ENCODE assay signal across 1 cellular context in the genomic region with DNA sequence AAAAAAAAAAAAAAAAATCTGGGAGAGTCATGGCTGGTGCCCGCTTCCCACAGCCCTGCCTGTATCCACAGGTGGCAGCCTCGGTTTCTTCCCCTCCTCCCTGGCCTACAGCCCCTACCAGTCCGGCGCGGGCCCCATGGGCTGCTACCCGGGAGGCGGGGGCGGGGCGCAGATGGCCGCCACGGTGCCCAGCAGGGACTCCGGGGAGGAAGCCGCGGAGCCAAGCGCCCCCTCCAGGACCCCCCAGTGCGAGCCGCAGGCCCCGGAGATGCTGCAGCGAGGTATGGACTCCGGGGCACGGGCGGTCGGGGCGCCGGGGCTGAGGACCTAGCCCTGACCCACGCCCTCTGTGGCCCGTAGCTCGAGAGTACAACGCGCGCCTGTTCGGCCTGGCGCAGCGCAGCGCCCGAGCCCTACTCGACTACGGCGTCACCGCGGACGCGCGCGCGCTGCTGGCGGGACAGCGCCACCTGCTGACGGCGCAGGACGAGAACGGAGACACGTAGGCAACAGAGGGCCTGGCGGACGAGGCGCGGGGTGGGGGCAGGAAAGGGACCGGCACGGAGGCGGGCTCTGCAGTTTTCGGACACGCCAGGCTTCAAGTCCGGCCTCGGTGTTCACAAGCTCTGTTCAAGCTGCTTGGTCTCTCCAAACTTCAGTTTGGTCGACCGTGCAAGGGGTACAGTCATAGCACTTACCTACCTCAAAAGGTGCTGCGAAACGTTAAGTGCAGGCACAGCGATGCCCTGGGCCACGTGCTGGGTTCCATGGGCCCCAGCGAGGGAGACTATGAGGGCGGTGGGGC.
TF ChIP-seq lines count a peak whose summit lies in the region.

No MANE protein-coding gene starts in this region.

TF ChIP-seq in HepG2, 621 proteins besides CTCF, POLR2A, EP300 and RAD21 (continued from another document and continues in another):
- TF ChIP-seq, protein P1, sequence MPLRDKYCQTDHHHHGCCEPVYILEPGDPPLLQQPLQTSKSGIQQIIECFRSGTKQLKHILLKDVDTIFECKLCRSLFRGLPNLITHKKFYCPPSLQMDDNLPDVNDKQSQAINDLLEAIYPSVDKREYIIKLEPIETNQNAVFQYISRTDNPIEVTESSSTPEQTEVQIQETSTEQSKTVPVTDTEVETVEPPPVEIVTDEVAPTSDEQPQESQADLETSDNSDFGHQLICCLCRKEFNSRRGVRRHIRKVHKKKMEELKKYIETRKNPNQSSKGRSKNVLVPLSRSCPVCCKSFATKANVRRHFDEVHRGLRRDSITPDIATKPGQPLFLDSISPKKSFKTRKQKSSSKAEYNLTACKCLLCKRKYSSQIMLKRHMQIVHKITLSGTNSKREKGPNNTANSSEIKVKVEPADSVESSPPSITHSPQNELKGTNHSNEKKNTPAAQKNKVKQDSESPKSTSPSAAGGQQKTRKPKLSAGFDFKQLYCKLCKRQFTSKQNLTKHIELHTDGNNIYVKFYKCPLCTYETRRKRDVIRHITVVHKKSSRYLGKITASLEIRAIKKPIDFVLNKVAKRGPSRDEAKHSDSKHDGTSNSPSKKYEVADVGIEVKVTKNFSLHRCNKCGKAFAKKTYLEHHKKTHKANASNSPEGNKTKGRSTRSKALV (CRISPR knock-in tag; IDR thresholded peaks at IDR 0.05), result peak; percentile 98; the same call in 1 of the 2 replicates
- TF ChIP-seq MAFF (IDR thresholded peaks at IDR 0.05; ENCODE audit: low read depth, low read length) (no peak; the same call in 1 of the 2 replicates), CCAR2 (optimal IDR thresholded peaks at IDR 0.05; ENCODE audit: low read depth, low read length) (no peak), MEF2D (CRISPR knock-in tag; IDR thresholded peaks at IDR 0.05) (0 out of 2 replicates have a peak, but pooled peaks have one; percentile 16), SOX13 (IDR thresholded peaks at IDR 0.05) (no peak), SOX13 (CRISPR knock-in tag; conservative IDR thresholded peaks at IDR 0.05 in 1 of 2, IDR thresholded peaks at IDR 0.05 in 1 of 2) (peak in 1 of 2 experiments; percentile 47; a peak in 1 of 4 replicates), XRCC5 (optimal IDR thresholded peaks at IDR 0.05; ENCODE audit: low read length) (peak; percentile 98), DNMT1 (CRISPR knock-in tag; IDR thresholded peaks at IDR 0.05) (peak; percentile 93), YEATS4 (CRISPR knock-in tag; IDR thresholded peaks at IDR 0.05; ENCODE audit: borderline replicate concordance) (peak; percentile 87; the same call in 1 of the 2 replicates), ATM (IDR thresholded peaks at IDR 0.05; ENCODE audit: borderline replicate concordance) (no peak), KLF9 (CRISPR knock-in tag; IDR thresholded peaks at IDR 0.05; ENCODE audit: low read depth) (0 out of 2 replicates have a peak, but pooled peaks have one; percentile 29), NONO (IDR thresholded peaks at IDR 0.05) (no peak), NONO (CRISPR knock-in tag; conservative IDR thresholded peaks at IDR 0.05) (peak; percentile 99), ZNF367 (CRISPR knock-in tag; IDR thresholded peaks at IDR 0.05; ENCODE audit: borderline replicate concordance) (no peak), ZNF776 (CRISPR knock-in tag; IDR thresholded peaks at IDR 0.05) (peak; percentile 99), ZFP37 (CRISPR knock-in tag; IDR thresholded peaks at IDR 0.05; ENCODE audit: borderline replicate concordance) (no peak), MEIS1 (CRISPR knock-in tag; IDR thresholded peaks at IDR 0.05; ENCODE audit: borderline replicate concordance) (peak; percentile 49; the same call in 1 of the 2 replicates), PHB2 (IDR thresholded peaks at IDR 0.05; ENCODE audit: partially characterized antibody) (no peak), TGIF2 (CRISPR knock-in tag; IDR thresholded peaks at IDR 0.05) (0 out of 2 replicates have a peak, but pooled peaks have one; percentile 48), ZNF720 (CRISPR knock-in tag; IDR thresholded peaks at IDR 0.05) (no peak)
- TF ChIP-seq, protein P2, sequence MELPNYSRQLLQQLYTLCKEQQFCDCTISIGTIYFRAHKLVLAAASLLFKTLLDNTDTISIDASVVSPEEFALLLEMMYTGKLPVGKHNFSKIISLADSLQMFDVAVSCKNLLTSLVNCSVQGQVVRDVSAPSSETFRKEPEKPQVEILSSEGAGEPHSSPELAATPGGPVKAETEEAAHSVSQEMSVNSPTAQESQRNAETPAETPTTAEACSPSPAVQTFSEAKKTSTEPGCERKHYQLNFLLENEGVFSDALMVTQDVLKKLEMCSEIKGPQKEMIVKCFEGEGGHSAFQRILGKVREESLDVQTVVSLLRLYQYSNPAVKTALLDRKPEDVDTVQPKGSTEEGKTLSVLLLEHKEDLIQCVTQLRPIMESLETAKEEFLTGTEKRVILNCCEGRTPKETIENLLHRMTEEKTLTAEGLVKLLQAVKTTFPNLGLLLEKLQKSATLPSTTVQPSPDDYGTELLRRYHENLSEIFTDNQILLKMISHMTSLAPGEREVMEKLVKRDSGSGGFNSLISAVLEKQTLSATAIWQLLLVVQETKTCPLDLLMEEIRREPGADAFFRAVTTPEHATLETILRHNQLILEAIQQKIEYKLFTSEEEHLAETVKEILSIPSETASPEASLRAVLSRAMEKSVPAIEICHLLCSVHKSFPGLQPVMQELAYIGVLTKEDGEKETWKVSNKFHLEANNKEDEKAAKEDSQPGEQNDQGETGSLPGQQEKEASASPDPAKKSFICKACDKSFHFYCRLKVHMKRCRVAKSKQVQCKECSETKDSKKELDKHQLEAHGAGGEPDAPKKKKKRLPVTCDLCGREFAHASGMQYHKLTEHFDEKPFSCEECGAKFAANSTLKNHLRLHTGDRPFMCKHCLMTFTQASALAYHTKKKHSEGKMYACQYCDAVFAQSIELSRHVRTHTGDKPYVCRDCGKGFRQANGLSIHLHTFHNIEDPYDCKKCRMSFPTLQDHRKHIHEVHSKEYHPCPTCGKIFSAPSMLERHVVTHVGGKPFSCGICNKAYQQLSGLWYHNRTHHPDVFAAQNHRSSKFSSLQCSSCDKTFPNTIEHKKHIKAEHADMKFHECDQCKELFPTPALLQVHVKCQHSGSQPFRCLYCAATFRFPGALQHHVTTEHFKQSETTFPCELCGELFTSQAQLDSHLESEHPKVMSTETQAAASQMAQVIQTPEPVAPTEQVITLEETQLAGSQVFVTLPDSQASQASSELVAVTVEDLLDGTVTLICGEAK (IDR thresholded peaks at IDR 0.05), result no peak
- TF ChIP-seq, protein P2 (CRISPR knock-in tag; IDR thresholded peaks at IDR 0.05), result peak; percentile 79
- TF ChIP-seq, protein P3, sequence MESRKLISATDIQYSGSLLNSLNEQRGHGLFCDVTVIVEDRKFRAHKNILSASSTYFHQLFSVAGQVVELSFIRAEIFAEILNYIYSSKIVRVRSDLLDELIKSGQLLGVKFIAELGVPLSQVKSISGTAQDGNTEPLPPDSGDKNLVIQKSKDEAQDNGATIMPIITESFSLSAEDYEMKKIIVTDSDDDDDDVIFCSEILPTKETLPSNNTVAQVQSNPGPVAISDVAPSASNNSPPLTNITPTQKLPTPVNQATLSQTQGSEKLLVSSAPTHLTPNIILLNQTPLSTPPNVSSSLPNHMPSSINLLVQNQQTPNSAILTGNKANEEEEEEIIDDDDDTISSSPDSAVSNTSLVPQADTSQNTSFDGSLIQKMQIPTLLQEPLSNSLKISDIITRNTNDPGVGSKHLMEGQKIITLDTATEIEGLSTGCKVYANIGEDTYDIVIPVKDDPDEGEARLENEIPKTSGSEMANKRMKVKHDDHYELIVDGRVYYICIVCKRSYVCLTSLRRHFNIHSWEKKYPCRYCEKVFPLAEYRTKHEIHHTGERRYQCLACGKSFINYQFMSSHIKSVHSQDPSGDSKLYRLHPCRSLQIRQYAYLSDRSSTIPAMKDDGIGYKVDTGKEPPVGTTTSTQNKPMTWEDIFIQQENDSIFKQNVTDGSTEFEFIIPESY (CRISPR knock-in tag; IDR thresholded peaks at IDR 0.05), result peak; percentile 76; the same call in 1 of the 2 replicates
- TF ChIP-seq, protein P4, sequence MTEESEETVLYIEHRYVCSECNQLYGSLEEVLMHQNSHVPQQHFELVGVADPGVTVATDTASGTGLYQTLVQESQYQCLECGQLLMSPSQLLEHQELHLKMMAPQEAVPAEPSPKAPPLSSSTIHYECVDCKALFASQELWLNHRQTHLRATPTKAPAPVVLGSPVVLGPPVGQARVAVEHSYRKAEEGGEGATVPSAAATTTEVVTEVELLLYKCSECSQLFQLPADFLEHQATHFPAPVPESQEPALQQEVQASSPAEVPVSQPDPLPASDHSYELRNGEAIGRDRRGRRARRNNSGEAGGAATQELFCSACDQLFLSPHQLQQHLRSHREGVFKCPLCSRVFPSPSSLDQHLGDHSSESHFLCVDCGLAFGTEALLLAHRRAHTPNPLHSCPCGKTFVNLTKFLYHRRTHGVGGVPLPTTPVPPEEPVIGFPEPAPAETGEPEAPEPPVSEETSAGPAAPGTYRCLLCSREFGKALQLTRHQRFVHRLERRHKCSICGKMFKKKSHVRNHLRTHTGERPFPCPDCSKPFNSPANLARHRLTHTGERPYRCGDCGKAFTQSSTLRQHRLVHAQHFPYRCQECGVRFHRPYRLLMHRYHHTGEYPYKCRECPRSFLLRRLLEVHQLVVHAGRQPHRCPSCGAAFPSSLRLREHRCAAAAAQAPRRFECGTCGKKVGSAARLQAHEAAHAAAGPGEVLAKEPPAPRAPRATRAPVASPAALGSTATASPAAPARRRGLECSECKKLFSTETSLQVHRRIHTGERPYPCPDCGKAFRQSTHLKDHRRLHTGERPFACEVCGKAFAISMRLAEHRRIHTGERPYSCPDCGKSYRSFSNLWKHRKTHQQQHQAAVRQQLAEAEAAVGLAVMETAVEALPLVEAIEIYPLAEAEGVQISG (CRISPR knock-in tag; IDR thresholded peaks at IDR 0.05), result peak; percentile 97
- TF ChIP-seq, protein P5, sequence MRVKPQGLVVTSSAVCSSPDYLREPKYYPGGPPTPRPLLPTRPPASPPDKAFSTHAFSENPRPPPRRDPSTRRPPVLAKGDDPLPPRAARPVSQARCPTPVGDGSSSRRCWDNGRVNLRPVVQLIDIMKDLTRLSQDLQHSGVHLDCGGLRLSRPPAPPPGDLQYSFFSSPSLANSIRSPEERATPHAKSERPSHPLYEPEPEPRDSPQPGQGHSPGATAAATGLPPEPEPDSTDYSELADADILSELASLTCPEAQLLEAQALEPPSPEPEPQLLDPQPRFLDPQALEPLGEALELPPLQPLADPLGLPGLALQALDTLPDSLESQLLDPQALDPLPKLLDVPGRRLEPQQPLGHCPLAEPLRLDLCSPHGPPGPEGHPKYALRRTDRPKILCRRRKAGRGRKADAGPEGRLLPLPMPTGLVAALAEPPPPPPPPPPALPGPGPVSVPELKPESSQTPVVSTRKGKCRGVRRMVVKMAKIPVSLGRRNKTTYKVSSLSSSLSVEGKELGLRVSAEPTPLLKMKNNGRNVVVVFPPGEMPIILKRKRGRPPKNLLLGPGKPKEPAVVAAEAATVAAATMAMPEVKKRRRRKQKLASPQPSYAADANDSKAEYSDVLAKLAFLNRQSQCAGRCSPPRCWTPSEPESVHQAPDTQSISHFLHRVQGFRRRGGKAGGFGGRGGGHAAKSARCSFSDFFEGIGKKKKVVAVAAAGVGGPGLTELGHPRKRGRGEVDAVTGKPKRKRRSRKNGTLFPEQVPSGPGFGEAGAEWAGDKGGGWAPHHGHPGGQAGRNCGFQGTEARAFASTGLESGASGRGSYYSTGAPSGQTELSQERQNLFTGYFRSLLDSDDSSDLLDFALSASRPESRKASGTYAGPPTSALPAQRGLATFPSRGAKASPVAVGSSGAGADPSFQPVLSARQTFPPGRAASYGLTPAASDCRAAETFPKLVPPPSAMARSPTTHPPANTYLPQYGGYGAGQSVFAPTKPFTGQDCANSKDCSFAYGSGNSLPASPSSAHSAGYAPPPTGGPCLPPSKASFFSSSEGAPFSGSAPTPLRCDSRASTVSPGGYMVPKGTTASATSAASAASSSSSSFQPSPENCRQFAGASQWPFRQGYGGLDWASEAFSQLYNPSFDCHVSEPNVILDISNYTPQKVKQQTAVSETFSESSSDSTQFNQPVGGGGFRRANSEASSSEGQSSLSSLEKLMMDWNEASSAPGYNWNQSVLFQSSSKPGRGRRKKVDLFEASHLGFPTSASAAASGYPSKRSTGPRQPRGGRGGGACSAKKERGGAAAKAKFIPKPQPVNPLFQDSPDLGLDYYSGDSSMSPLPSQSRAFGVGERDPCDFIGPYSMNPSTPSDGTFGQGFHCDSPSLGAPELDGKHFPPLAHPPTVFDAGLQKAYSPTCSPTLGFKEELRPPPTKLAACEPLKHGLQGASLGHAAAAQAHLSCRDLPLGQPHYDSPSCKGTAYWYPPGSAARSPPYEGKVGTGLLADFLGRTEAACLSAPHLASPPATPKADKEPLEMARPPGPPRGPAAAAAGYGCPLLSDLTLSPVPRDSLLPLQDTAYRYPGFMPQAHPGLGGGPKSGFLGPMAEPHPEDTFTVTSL (CRISPR knock-in tag; IDR thresholded peaks at IDR 0.05; ENCODE audit: borderline replicate concordance), result no peak
- TF ChIP-seq, protein P6, sequence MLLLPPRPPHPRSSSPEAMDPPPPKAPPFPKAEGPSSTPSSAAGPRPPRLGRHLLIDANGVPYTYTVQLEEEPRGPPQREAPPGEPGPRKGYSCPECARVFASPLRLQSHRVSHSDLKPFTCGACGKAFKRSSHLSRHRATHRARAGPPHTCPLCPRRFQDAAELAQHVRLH (CRISPR knock-in tag; IDR thresholded peaks at IDR 0.05; ENCODE audit: borderline replicate concordance, low read depth), result peak; percentile 92
- TF ChIP-seq, protein P7, sequence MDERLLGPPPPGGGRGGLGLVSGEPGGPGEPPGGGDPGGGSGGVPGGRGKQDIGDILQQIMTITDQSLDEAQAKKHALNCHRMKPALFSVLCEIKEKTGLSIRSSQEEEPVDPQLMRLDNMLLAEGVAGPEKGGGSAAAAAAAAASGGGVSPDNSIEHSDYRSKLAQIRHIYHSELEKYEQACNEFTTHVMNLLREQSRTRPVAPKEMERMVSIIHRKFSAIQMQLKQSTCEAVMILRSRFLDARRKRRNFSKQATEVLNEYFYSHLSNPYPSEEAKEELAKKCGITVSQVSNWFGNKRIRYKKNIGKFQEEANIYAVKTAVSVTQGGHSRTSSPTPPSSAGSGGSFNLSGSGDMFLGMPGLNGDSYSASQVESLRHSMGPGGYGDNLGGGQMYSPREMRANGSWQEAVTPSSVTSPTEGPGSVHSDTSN (CRISPR knock-in tag; IDR thresholded peaks at IDR 0.05), result no peak
